1 cellular context compared by ENCODE assay signal in genomic region chr3:71129611-71130515, GRCh38.
TF ChIP-seq lines count a peak whose summit lies in the region.

No MANE protein-coding gene starts in this region.

TF ChIP-seq in GM12878, 131 proteins besides CTCF, POLR2A, EP300 and RAD21 (continued from another document):
- TF ChIP-seq ZNF687 (IDR thresholded peaks at IDR 0.05): no peak
